ENCODE assay signal across 32 cellular contexts in genomic region chrX:150844016-150844415, GRCh38. TPM values are rescaled to one million over a fixed set of nuclear protein-coding genes. Genes with fewer than 3 reads are reported as not detected.
DNase-seq lines count a peak whose midpoint lies in the region; ATAC-seq and TF ChIP-seq lines count a peak whose summit lies in the region.
"Had no signal": no experiment of that assay in that cellular context is flagged by ENCODE, and none has a peak within 500 bp of the region (broad histone marks: within the 10 kb centered on the region; RNA-seq: fewer than 3 reads in every experiment).

No MANE protein-coding gene starts in this region.

- no peaks in the 10 kb centered on the region for H4K20me1 ChIP-seq in SK-N-SH (ENCODE audit: insufficient read depth)

- H3K4me1 ChIP-seq in RWPE2 (ENCODE audit: insufficient read depth, poor library complexity, severe bottlenecking) (peaks cover 47% of the 10 kb centered on the region), foreskin keratinocyte (peaks cover 15% of the 10 kb centered on the region), SK-N-SH (ENCODE audit: control insufficient read depth in 1 of 2, insufficient read depth in 2 of 2, low read depth in 1 of 2, low read length in 1 of 2) (no peaks in the 10 kb centered on the region)
- H3K4me1 ChIP-seq: prostate gland had no signal

- no peak overlapping the region for H2AFZ ChIP-seq in SK-N-SH (ENCODE audit: low read depth)

- H3K4me3 ChIP-seq in RWPE2 (ENCODE audit: severe bottlenecking) (no peak overlapping the region), SK-N-SH (ENCODE audit: low read depth in 2 of 2, low read length in 1 of 2) (no peak overlapping the region)
- H3K4me3 ChIP-seq: BLaER1, body of pancreas, dorsolateral prefrontal cortex, left lung, prostate gland, tibial nerve had no signal

- H3K27ac ChIP-seq in RWPE2 (ENCODE audit: poor library complexity, severe bottlenecking) (peak overlapping the region; percentile 80), foreskin keratinocyte (peak overlapping the region; percentile 82), SK-N-SH (ENCODE audit: low read depth in 2 of 2, low read length in 1 of 2) (no peak overlapping the region)
- H3K27ac ChIP-seq: BLaER1, body of pancreas, dorsolateral prefrontal cortex, HL-60, KMS-11, left lung, prostate gland, tibial nerve had no signal

- H3K36me3 ChIP-seq in RWPE2 (ENCODE audit: low read depth) (no peaks in the 10 kb centered on the region), SK-N-SH (replicated peaks in 1 of 2; ENCODE audit: control insufficient read depth in 1 of 2, insufficient read depth in 2 of 2, low read length in 1 of 2) (no peaks in the 10 kb centered on the region)
- H3K36me3 ChIP-seq: BLaER1, left lung, prostate gland, tibial nerve had no signal

- no peak overlapping the region for H3K9ac ChIP-seq in SK-N-SH
- H3K9ac ChIP-seq: BLaER1, KMS-11 had no signal

- CTCF ChIA-PET in SK-N-SH (lab: Yijun Ruan, JAX): no interaction called here

- POLR2A ChIA-PET in SK-N-SH (lab: Yijun Ruan, JAX): no interaction called here

- 48% methylated on average over 3 of the region's 3 CpGs for WGBS in SK-N-SH (ENCODE audit: low lambda C conversion rate)

- TF ChIP-seq CTCF in RWPE2 (IDR thresholded peaks at IDR 0.05; ENCODE audit: poor library complexity, severe bottlenecking): no peak
- no peak for TF ChIP-seq CTCF in foreskin keratinocyte (conservative IDR thresholded peaks at IDR 0.05)
- no peak for TF ChIP-seq CTCF in SK-N-SH (IDR thresholded peaks at IDR 0.05)

- ATAC-seq in RWPE2 (ENCODE audit: low read depth): peak; percentile 76
- peak; percentile 93 for ATAC-seq in foreskin keratinocyte
- ATAC-seq in GM19351 (IDR thresholded peaks at IDR 0.05; ENCODE audit: unreplicated experiment): no peak
- ATAC-seq: activated CD4-positive, CD25-positive, alpha-beta regulatory T cell treated with anti-CD3 and anti-CD28 coated beads, Interleukin-2, amount 50 U/mL, for 24 hours; activated CD8-positive, alpha-beta memory T cell treated with anti-CD3 and anti-CD28 coated beads, Interleukin-2, amount 10 ng/mL, durations not matched to agents 7 days and 5 days; activated naive CD8-positive, alpha-beta T cell treated with anti-CD3 and anti-CD28 coated beads, Interleukin-2, amount 50 U/mL, for 24 hours; activated T-cell treated with anti-CD3 and anti-CD28 coated beads, Interleukin-2, amount 50 U/mL, for 4 hours; body of pancreas; HCT116; left lung; T-helper 17 cell had no signal

- H3K9me3 ChIP-seq in RWPE2 (ENCODE audit: severe bottlenecking) (no peaks in the 10 kb centered on the region), SK-N-SH (no peaks in the 10 kb centered on the region)
- H3K9me3 ChIP-seq: BLaER1, body of pancreas, left lung, prostate gland, tibial nerve had no signal

- no peaks in the 10 kb centered on the region for H3K79me2 ChIP-seq in SK-N-SH (ENCODE audit: insufficient read depth)

- TF ChIP-seq RAD21 in SK-N-SH (IDR thresholded peaks at IDR 0.05; ENCODE audit: low read length): no peak

- H3K27me3 ChIP-seq in RWPE2 (ENCODE audit: insufficient read depth, poor library complexity, severe bottlenecking) (no peaks in the 10 kb centered on the region), foreskin keratinocyte (no peaks in the 10 kb centered on the region), SK-N-SH (ENCODE audit: insufficient read depth) (no peaks in the 10 kb centered on the region)
- H3K27me3 ChIP-seq: BLaER1, body of pancreas, left lung, tibial nerve had no signal

- no peak for TF ChIP-seq EP300 in SK-N-SH (IDR thresholded peaks at IDR 0.05; ENCODE audit: borderline replicate concordance in 1 of 2, low read depth in 1 of 2, low read length in 1 of 2)

- peak; percentile 16 for DNase-seq in A172 (ENCODE audit: low spot score)
- DNase-seq in ELR (ENCODE audit: low read depth): peak; percentile 1
- DNase-seq in RWPE2 (ENCODE audit: low spot score): peak; percentile 66
- DNase-seq in foreskin keratinocyte: peak; percentile 74 to 89
- no peak for DNase-seq in stimulated activated CD4-positive, alpha-beta T cell treated with anti-CD3 and anti-CD28 coated beads, Interleukin-4, amount 100 ng/mL, for 1 hour
- no peak for DNase-seq in NOMO-1 treated with dmso at 0.1 percent for 144 hours (lab: John Stamatoyannopoulos, UW; ENCODE audit: unreplicated experiment)
- no peak for DNase-seq in SK-N-SH
- DNase-seq: activated CD4-positive, alpha-beta T cell treated with anti-CD3 and anti-CD28 coated beads, Interleukin-2, amount 50 U/mL, for 4 hours; activated CD8-positive, alpha-beta memory T cell treated with anti-CD3 and anti-CD28 coated beads, Interleukin-2, amount 10 ng/mL, durations not matched to agents 7 days and 5 days; activated naive CD8-positive, alpha-beta T cell treated with anti-CD3 and anti-CD28 coated beads, Interleukin-2, amount 50 U/mL, for 24 hours; activated T-cell treated with anti-CD3 and anti-CD28 coated beads, Interleukin-2, amount 50 U/mL, for 4 hours; body of pancreas; cerebellar nuclear complex; DMS79; dorsolateral prefrontal cortex; GF-D8; immature natural killer cell; left lung; NCI-H1436; NCI-H2081; NCI-H774; Right ventricle myocardium superior; stimulated activated CD4-positive, alpha-beta T cell treated with anti-CD3 and anti-CD28 coated beads, Interleukin-4, amount 100 ng/mL, for 4 hours; T-helper 17 cell had no signal

- H3F3A ChIP-seq in SK-N-SH (replicated peaks; ENCODE audit: insufficient read depth): no peaks in the 10 kb centered on the region

- H3K9me2 ChIP-seq in SK-N-SH: no peaks in the 10 kb centered on the region

- H3K4me2 ChIP-seq in SK-N-SH: no peak overlapping the region
- H3K4me2 ChIP-seq: BLaER1, KMS-11 had no signal

TF ChIP-seq in SK-N-SH, 30 proteins besides CTCF, POLR2A, EP300 and RAD21:
- no peak for TF ChIP-seq CHD2 (IDR thresholded peaks at IDR 0.05; ENCODE audit: low read length, partially characterized antibody)
- TF ChIP-seq TCF12 (IDR thresholded peaks at IDR 0.05): no peak
- TF ChIP-seq GABPA (IDR thresholded peaks at IDR 0.05; ENCODE audit: low read depth): no peak
- no peak for TF ChIP-seq TAF1 (IDR thresholded peaks at IDR 0.05; ENCODE audit: borderline replicate concordance, low read depth, low read length)
- no peak for TF ChIP-seq YY1 (IDR thresholded peaks at IDR 0.05; ENCODE audit: low read depth)

RNA-seq across cellular contexts. Expression of gene CD99L2, which starts 54.5 kb away (rescaled TPM):
- 77.7 and 99.7 TPM in 2 replicates for total RNA-seq in A172 (2014; rRNA removed; shearing (Covaris generic))
- total RNA-seq in foreskin keratinocyte: 11.2 and 12.1 TPM in 2 replicates
- polyA plus RNA-seq in foreskin keratinocyte (7.0 and 8.6 TPM in 2 replicates), SK-N-SH (2012; rRNA removed) (57.7 and 62.9 TPM in 2 replicates)
- polyA plus RNA-seq in SK-N-SH (2012; cell fraction: cytosol; rRNA removed): 43.0 and 51.5 TPM in 2 replicates
- 45.0 and 49.0 TPM in 2 replicates for polyA plus RNA-seq in SK-N-SH (2012; cell fraction: nucleus; rRNA removed)

Comparison
In these comparisons a context has a peak if more than half of its experiments do, and no peak if none do; other contexts are left out.
1. DNase-seq: peak in A172 (single experiment), ELR (single experiment), RWPE2 (single experiment) and foreskin keratinocyte (2 of 2); none in stimulated activated CD4-positive, alpha-beta T cell treated with anti-CD3 and anti-CD28 coated beads, Interleukin-4, amount 100 ng/mL, for 1 hour (single experiment), NOMO-1 treated with dmso at 0.1 percent for 144 hours (single experiment) and SK-N-SH (single experiment).
2. H3K27ac ChIP-seq: peak in RWPE2 (single experiment) and foreskin keratinocyte (single experiment); none in SK-N-SH (0 of 2).